ENCODE assay signal across 8 cellular contexts in the genomic region with DNA sequence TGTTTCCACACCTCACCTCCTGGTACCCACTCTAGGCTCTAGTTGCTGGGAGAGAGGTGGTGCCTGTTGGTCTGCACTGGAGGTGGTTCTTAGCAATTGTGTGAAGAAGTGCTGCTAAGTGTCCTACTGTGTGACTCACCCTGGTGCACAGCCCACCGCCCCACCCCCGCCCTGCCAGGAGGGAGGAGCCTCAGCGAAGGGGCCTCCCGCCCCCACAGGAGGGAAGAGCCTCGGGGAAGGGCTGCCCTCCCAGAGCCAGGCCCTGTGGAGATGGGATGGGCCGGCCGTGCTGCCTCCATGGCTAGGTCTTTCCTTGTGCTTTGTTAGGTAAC.
DNase-seq lines count a peak whose midpoint lies in the region; ATAC-seq and TF ChIP-seq lines count a peak whose summit lies in the region.
"Had no signal": no experiment of that assay in that cellular context is flagged by ENCODE, and none has a peak within 500 bp of the region (broad histone marks: within the 10 kb centered on the region; RNA-seq: fewer than 3 reads in every experiment).

No MANE protein-coding gene starts in this region.

- peaks cover 20% of the 10 kb centered on the region for H3K36me3 Mint-ChIP-seq in IgD-negative memory B cell
- H3K36me3 Mint-ChIP-seq in activated naive CD8-positive, alpha-beta T cell, result peaks cover 25% of the 10 kb centered on the region

- peaks cover 0 to 1% (median 0%) of the 10 kb centered on the region in 3 donors for H3K9me3 Mint-ChIP-seq in IgD-negative memory B cell
- peaks cover 8% of the 10 kb centered on the region for H3K9me3 Mint-ChIP-seq in activated naive CD8-positive, alpha-beta T cell (ENCODE audit: low read depth)

- DNase-seq in iPS-NIHi11 (ENCODE audit: low spot score) (peak; percentile 87), GM13977 (ENCODE audit: low spot score) (no peak), mucosa of gallbladder (ENCODE audit: low spot score) (no peak)
- peak; percentile 32 for DNase-seq in stimulated activated CD4-positive, alpha-beta T cell treated with anti-CD3 and anti-CD28 coated beads, Interleukin-2, amount 100 ng/mL, for 4 hours (ENCODE audit: low read depth)
- DNase-seq: NCI-H1417 treated with DMSO at 0.1 percent for 48 hours had no signal

- peak overlapping the region in 1 of 4 donors; percentile 88 for H3K4me3 Mint-ChIP-seq in IgD-negative memory B cell
- H3K4me3 Mint-ChIP-seq in activated naive CD8-positive, alpha-beta T cell, result peak overlapping the region; percentile 51

- H3K27ac Mint-ChIP-seq in IgD-negative memory B cell, result peak overlapping the region; percentile 92 to 95 (median 93)
- peak overlapping the region; percentile 84 for H3K27ac Mint-ChIP-seq in activated naive CD8-positive, alpha-beta T cell

- in situ Hi-C loops in GM13977 (cut with MboI; ENCODE audit: low pct_unique_long_range_greater_than_20kb, low sequenced_read_pairs, unreplicated experiment), result no loop called here

- no peak for ATAC-seq in HG02798 (IDR thresholded peaks at IDR 0.05; ENCODE audit: poor library complexity, unreplicated experiment)

- no peak for TF ChIP-seq CTCF in GM13977 (IDR thresholded peaks at IDR 0.05; ENCODE audit: extremely low read depth, insufficient read depth, missing control alignments)

- H3K27me3 Mint-ChIP-seq in IgD-negative memory B cell, result no peaks in the 10 kb centered on the region
- no peaks in the 10 kb centered on the region for H3K27me3 Mint-ChIP-seq in activated naive CD8-positive, alpha-beta T cell

- peaks cover 20 to 25% (median 21%) of the 10 kb centered on the region in 3 donors for H3K4me1 Mint-ChIP-seq in IgD-negative memory B cell
- peaks cover 43% of the 10 kb centered on the region for H3K4me1 Mint-ChIP-seq in activated naive CD8-positive, alpha-beta T cell (ENCODE audit: low read depth)

Comparison
In these comparisons a context has a peak if more than half of its experiments do, and no peak if none do; other contexts are left out.
1. DNase-seq: peak in iPS-NIHi11 (single experiment) and stimulated activated CD4-positive, alpha-beta T cell treated with anti-CD3 and anti-CD28 coated beads, Interleukin-2, amount 100 ng/mL, for 4 hours (single experiment); none in GM13977 (single experiment) and mucosa of gallbladder (single experiment).